ENCODE assay signal across 27 cellular contexts in genomic region chr3:14366915-14367523, GRCh38.
"Had no signal": no experiment of that assay in that cellular context is flagged by ENCODE, and none has a peak within 500 bp of the region (broad histone marks: within the 10 kb centered on the region; RNA-seq: fewer than 3 reads in every experiment).

No MANE protein-coding gene starts in this region.

- H3K4me3 ChIP-seq: SK-N-MC had no signal

- H3K4me3 Mint-ChIP-seq: activated B cell treated with CpG ODN at 0.5 μM for 24 hours; activated CD4-positive, alpha-beta T cell treated with anti-CD3 and anti-CD28 coated beads, Interleukin-2, amount 10 ng/mL, durations not matched to agents 24 days and 14 days; activated naive CD4-positive, alpha-beta T cell treated with anti-CD3 and anti-CD28 coated beads, Interleukin-2, amount 10 ng/mL, durations not matched to agents 7 days and 5 days; activated T-helper 17 cell treated with anti-CD3 and anti-CD28 coated beads, Interleukin-2, amount 50 U/mL, for 72 hours; T-cell had no signal

- H3K27ac Mint-ChIP-seq: activated B cell treated with CpG ODN at 0.5 μM for 24 hours; activated CD4-positive, alpha-beta T cell treated with anti-CD3 and anti-CD28 coated beads, Interleukin-2, amount 10 ng/mL, durations not matched to agents 24 days and 14 days; activated naive CD4-positive, alpha-beta T cell treated with anti-CD3 and anti-CD28 coated beads, Interleukin-2, amount 10 ng/mL, durations not matched to agents 7 days and 5 days; activated T-helper 17 cell treated with anti-CD3 and anti-CD28 coated beads, Interleukin-2, amount 50 U/mL, for 72 hours; T-cell had no signal

- H3K4me1 Mint-ChIP-seq: activated B cell treated with CpG ODN at 0.5 μM for 24 hours; activated naive CD4-positive, alpha-beta T cell treated with anti-CD3 and anti-CD28 coated beads, Interleukin-2, amount 10 ng/mL, durations not matched to agents 7 days and 5 days had no signal

- H3K9me3 Mint-ChIP-seq: activated B cell treated with CpG ODN at 0.5 μM for 24 hours; activated CD4-positive, alpha-beta T cell treated with anti-CD3 and anti-CD28 coated beads, Interleukin-2, amount 10 ng/mL, durations not matched to agents 24 days and 14 days; activated naive CD4-positive, alpha-beta T cell treated with anti-CD3 and anti-CD28 coated beads, Interleukin-2, amount 10 ng/mL, durations not matched to agents 7 days and 5 days; activated T-helper 17 cell treated with anti-CD3 and anti-CD28 coated beads, Interleukin-2, amount 50 U/mL, for 72 hours; T-cell had no signal

- DNase-seq: activated B cell treated with CpG ODN at 0.5 μM for 24 hours; activated CD4-positive, alpha-beta T cell treated with anti-CD3 and anti-CD28 coated beads for 1 hour; activated CD4-positive, alpha-beta T cell treated with anti-CD3 and anti-CD28 coated beads, Interleukin-2, amount 10 ng/mL, durations not matched to agents 24 days and 14 days; activated CD4-positive, alpha-beta T cell treated with anti-CD3 and anti-CD28 coated beads, Interleukin-2, amount 50 U/mL, for 48 hours; activated gamma-delta T cell treated with Interleukin-2 at 50 U/mL for 16 hours; activated naive CD4-positive, alpha-beta T cell treated with anti-CD3 and anti-CD28 coated beads, Interleukin-2, amount 10 ng/mL, durations not matched to agents 7 days and 5 days; activated T-cell treated with anti-CD3 and anti-CD28 coated beads, Interleukin-2, amount 50 U/mL, for 48 hours; amygdala; KG1; NCI-H1048; NCI-H146; NCI-H187 treated with DMSO at 0.1 percent for 48 hours; NCI-H2081 treated with DMSO at 0.1 percent for 48 hours; NCI-H446; NCI-H526; NCI-H774; NK-92 treated with Interleukin-12 subunit alpha and Interleukin-12 subunit beta, amount 100 ng/mL, for 24 hours; OCI-M1; RPMI8226; T-cell; T-helper 2 cell; T1000 had no signal

- H3K27ac ChIP-seq: SK-N-MC had no signal

- ATAC-seq: activated T-helper 17 cell treated with anti-CD3 and anti-CD28 coated beads, Interleukin-2, amount 50 U/mL, for 72 hours; Panc1; Right ventricle myocardium inferior; T-cell had no signal

- H3K36me3 Mint-ChIP-seq: activated naive CD4-positive, alpha-beta T cell treated with anti-CD3 and anti-CD28 coated beads, Interleukin-2, amount 10 ng/mL, durations not matched to agents 7 days and 5 days; brain; T-cell had no signal
